Comparison of ENCODE assay signal across 18 cellular contexts in the genomic region with DNA sequence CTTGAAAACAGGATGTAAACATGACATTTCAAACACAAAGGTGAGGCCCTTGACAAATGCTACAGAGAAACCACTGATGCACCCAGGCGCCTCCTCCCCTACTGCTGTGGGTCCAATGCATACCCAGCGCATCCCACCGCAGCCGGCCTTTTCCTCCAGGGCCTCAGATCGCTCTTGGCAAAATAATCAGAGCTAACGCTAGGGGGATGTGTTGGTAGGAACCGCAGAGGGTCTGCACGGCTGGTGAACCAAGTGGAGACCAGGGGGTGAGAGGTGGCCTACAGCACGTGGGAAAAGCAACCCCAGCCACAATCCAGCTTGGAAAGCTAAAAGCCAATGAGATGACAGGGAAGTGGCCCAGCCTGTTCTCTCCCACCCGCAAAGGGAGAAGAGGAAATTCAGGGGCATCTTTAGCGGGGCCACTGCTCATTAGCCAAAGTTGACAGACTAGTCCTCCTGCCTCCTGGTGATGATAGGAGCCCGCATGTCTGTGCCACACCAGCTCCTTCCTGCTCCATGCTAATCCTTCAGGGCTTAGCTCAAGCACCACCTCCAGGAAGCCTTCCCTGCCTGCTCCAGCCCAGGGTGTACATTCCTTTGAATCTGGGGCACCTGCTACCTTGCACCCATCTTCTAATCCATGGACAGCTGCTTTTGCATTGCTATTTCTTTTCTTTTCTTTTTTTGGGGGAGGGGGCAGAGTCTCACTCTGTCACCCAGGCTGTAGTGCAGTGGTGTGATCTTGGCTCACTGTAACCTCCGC. TPM values are rescaled to one million over a fixed set of nuclear protein-coding genes. Genes with fewer than 3 reads are reported as not detected.
A peak's percentile ranks its signal among the peaks of the same experiment; 100 is the strongest.
DNase-seq lines count a peak whose midpoint lies in the region; ATAC-seq and TF ChIP-seq lines count a peak whose summit lies in the region.
"Had no signal": no experiment of that assay in that cellular context is flagged by ENCODE, and none has a peak within 500 bp of the region (broad histone marks: within the 10 kb centered on the region; RNA-seq: fewer than 3 reads in every experiment).

No MANE protein-coding gene starts in this region.

- H3K27ac ChIP-seq in BLaER1 treated with 17β-estradiol and CSF1 and Interleukin-3, amounts not matched to agents 10 nM and 100 nM = no peak overlapping the region
- no peak overlapping the region for H3K27ac ChIP-seq in lower lobe of right lung
- H3K27ac ChIP-seq: GM23248, hepatocyte, KMS-11 had no signal

- H3K27me3 ChIP-seq in BLaER1 treated with 17β-estradiol and CSF1 and Interleukin-3, amounts not matched to agents 10 nM and 100 nM = peaks cover 26 to 36% (median 33%) of the 10 kb centered on the region in 11 experiments
- H3K27me3 ChIP-seq in lower lobe of right lung (ENCODE audit: low read depth) = peaks cover 44% of the 10 kb centered on the region

- TF ChIP-seq CTCF in GM12873 (IDR thresholded peaks at IDR 0.05; ENCODE audit: insufficient read depth, low read depth, low read length, missing control alignments) (peak; percentile 22), lower lobe of right lung (IDR thresholded peaks at IDR 0.05) (no peak)

- H3K4me1 ChIP-seq in BLaER1 treated with 17β-estradiol and CSF1 and Interleukin-3, amounts not matched to agents 10 nM and 100 nM = peaks cover 0 to 45% (median 24%) of the 10 kb centered on the region in 10 experiments; a peak in 16 of 20 replicates
- H3K4me1 ChIP-seq in lower lobe of right lung = no peaks in the 10 kb centered on the region

- DNase-seq in NCI-H748 treated with DMSO at 0.1 percent for 48 hours (lab: John Stamatoyannopoulos, UW) (peak; percentile 68), lower lobe of right lung (peak; percentile 18), NCI-H187 treated with DMSO at 0.1 percent for 48 hours (lab: John Stamatoyannopoulos, UW) (no peak)
- no peak for DNase-seq in activated effector memory CD4-positive, alpha-beta T cell treated with anti-CD3 and anti-CD28 coated beads, Interleukin-2, amount 50 U/mL, for 16 hours
- DNase-seq: amniotic stem cell, cerebellar nuclear complex, GM23248, midbrain, NCI-H1092 treated with DMSO at 0.1 percent for 48 hours, NCI-H526 treated with DMSO at 0.1 percent for 48 hours, PC-3 had no signal

- H4K20me1 ChIP-seq in BLaER1 treated with 17β-estradiol and CSF1 and Interleukin-3, amounts not matched to agents 10 nM and 100 nM = peaks cover 0 to 29% (median 0%) of the 10 kb centered on the region in 11 experiments; a peak in 6 of 22 replicates

- H3K4me2 ChIP-seq in BLaER1 treated with 17β-estradiol and CSF1 and Interleukin-3, amounts not matched to agents 10 nM and 100 nM = peak overlapping the region in 6 of 11 experiments; percentile 1 to 71 (median 8); a peak in 4 of 22 replicates
- H3K4me2 ChIP-seq: hepatocyte, KMS-11 had no signal

- H3K9ac ChIP-seq in BLaER1 treated with 17β-estradiol and CSF1 and Interleukin-3, amounts not matched to agents 10 nM and 100 nM = no peak overlapping the region
- H3K9ac ChIP-seq: GM23248, KMS-11 had no signal

- H3K36me3 ChIP-seq in BLaER1 treated with 17β-estradiol and CSF1 and Interleukin-3, amounts not matched to agents 10 nM and 100 nM = no peaks in the 10 kb centered on the region
- no peaks in the 10 kb centered on the region for H3K36me3 ChIP-seq in lower lobe of right lung

- peaks cover 0 to 10% (median under 1%) of the 10 kb centered on the region in 11 experiments; a peak in 9 of 22 replicates for H3K9me3 ChIP-seq in BLaER1 treated with 17β-estradiol and CSF1 and Interleukin-3, amounts not matched to agents 10 nM and 100 nM (replicated peaks in 1 of 11)
- H3K9me3 ChIP-seq in lower lobe of right lung = no peaks in the 10 kb centered on the region

- no peak for ATAC-seq in lower lobe of right lung
- ATAC-seq in HG03139 (IDR thresholded peaks at IDR 0.05; ENCODE audit: unreplicated experiment) = no peak
- ATAC-seq in HG02798 (IDR thresholded peaks at IDR 0.05; ENCODE audit: poor library complexity, unreplicated experiment) = no peak
- ATAC-seq: PC-3 had no signal

- H3K4me3 ChIP-seq in BLaER1 treated with 17β-estradiol and CSF1 and Interleukin-3, amounts not matched to agents 10 nM and 100 nM = no peak overlapping the region
- no peak overlapping the region for H3K4me3 ChIP-seq in lower lobe of right lung
- H3K4me3 ChIP-seq: GM23248, hepatocyte had no signal

- intact Hi-C loops in lower lobe of right lung (cut with DNase I) = no loop called here

RNA-seq across cellular contexts. Expression of gene FAM163B, which starts 5.8 kb away (rescaled TPM):
- not detected for total RNA-seq in lower lobe of right lung
- total RNA-seq: GM23248, PC-3, SK-MEL-5 had no signal

RNA-seq across cellular contexts. Expression of gene DBH, which starts 32.8 kb away (rescaled TPM):
- total RNA-seq in lower lobe of right lung = not detected
- total RNA-seq: GM23248, hepatocyte, PC-3, SK-MEL-5 had no signal

Comparison
In these comparisons a context has a peak if more than half of its experiments do, and no peak if none do; other contexts are left out.
1. DNase-seq: peak in NCI-H748 treated with DMSO at 0.1 percent for 48 hours (single experiment) and lower lobe of right lung (single experiment); none in NCI-H187 treated with DMSO at 0.1 percent for 48 hours (single experiment) and activated effector memory CD4-positive, alpha-beta T cell treated with anti-CD3 and anti-CD28 coated beads, Interleukin-2, amount 50 U/mL, for 16 hours (single experiment).